11 cellular contexts compared by ENCODE assay signal in genomic region chr15:74059050-74059833, GRCh38. TPM values are rescaled to one million over a fixed set of nuclear protein-coding genes. Genes with fewer than 3 reads are reported as not detected.
"Had no signal": no experiment of that assay in that cellular context is flagged by ENCODE, and none has a peak within 500 bp of the region (broad histone marks: within the 10 kb centered on the region; RNA-seq: fewer than 3 reads in every experiment).

No MANE protein-coding gene starts in this region.

RNA-seq across cellular contexts. Expression of gene GOLGA6A, which starts 23.1 kb away (rescaled TPM):
- total RNA-seq: activated B cell treated with CpG ODN at 0.5 μM for 24 hours; activated CD4-positive, alpha-beta memory T cell treated with anti-CD3 and anti-CD28 coated beads, Interleukin-2, amount 10 ng/mL, durations not matched to agents 7 days and 5 days; activated CD8-positive, alpha-beta memory T cell treated with anti-CD3 and anti-CD28 coated beads for 36 hours; activated T-cell treated with anti-CD3 and anti-CD28 coated beads, Interleukin-2, amount 50 U/mL, for 4 hours; activated T-helper 1 cell treated with anti-CD3 and anti-CD28 coated beads, Interleukin-12 subunit alpha, Interleukin-12 subunit beta, Interleukin-2, Interleukin-4 antibody, amounts not matched to agents 30 ng/mL and 10 ng/mL and 1 ng/mL, durations not matched to agents 14 hours and 24 hours and 36 hours; aorta; M059J; PC-3; Right ventricle myocardium inferior; SK-MEL-5 had no signal
- polyA plus RNA-seq: aorta, cardiac muscle cell had no signal
